Comparison of ENCODE assay signal across 1 cellular context in genomic region chr2:38925982-38926381, GRCh38.
TF ChIP-seq lines count a peak whose summit lies in the region.

No MANE protein-coding gene starts in this region.

TF ChIP-seq in K562, 482 proteins besides CTCF, POLR2A, EP300 and RAD21:
- TF ChIP-seq ZNF384 (IDR thresholded peaks at IDR 0.05; ENCODE audit: low read depth, low read length) (peak; percentile 46; the same call in 1 of the 2 replicates), CGGBP1 (CRISPR knock-in tag; IDR thresholded peaks at IDR 0.05) (no peak), RB1 (IDR thresholded peaks at IDR 0.05; ENCODE audit: low read depth) (peak; percentile 39; the same call in 1 of the 2 replicates), CHAMP1 (IDR thresholded peaks at IDR 0.05) (no peak), RCOR1 (IDR thresholded peaks at IDR 0.05; ENCODE audit: borderline replicate concordance in 1 of 2, low read depth in 2 of 2, low read length in 2 of 2) (peak in 1 of 2 experiments; percentile 21; a peak in 1 of 4 replicates), SMC3 (conservative IDR thresholded peaks at IDR 0.05; ENCODE audit: insufficient read depth, low read depth, low read length) (0 out of 2 replicates have a peak, but pooled peaks have one; percentile 9), L3MBTL2 (IDR thresholded peaks at IDR 0.05) (0 out of 2 replicates have a peak, but pooled peaks have one; percentile 16), CTBP1 (IDR thresholded peaks at IDR 0.05; ENCODE audit: borderline replicate concordance) (peak; percentile 43; the same call in 1 of the 2 replicates), CBFB (CRISPR knock-in tag; IDR thresholded peaks at IDR 0.05) (no peak)
- TF ChIP-seq, protein P1, sequence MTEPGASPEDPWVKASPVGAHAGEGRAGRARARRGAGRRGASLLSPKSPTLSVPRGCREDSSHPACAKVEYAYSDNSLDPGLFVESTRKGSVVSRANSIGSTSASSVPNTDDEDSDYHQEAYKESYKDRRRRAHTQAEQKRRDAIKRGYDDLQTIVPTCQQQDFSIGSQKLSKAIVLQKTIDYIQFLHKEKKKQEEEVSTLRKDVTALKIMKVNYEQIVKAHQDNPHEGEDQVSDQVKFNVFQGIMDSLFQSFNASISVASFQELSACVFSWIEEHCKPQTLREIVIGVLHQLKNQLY (CRISPR knock-in tag; conservative IDR thresholded peaks at IDR 0.05): no peak
